ENCODE assay signal across 31 cellular contexts in the genomic region with DNA sequence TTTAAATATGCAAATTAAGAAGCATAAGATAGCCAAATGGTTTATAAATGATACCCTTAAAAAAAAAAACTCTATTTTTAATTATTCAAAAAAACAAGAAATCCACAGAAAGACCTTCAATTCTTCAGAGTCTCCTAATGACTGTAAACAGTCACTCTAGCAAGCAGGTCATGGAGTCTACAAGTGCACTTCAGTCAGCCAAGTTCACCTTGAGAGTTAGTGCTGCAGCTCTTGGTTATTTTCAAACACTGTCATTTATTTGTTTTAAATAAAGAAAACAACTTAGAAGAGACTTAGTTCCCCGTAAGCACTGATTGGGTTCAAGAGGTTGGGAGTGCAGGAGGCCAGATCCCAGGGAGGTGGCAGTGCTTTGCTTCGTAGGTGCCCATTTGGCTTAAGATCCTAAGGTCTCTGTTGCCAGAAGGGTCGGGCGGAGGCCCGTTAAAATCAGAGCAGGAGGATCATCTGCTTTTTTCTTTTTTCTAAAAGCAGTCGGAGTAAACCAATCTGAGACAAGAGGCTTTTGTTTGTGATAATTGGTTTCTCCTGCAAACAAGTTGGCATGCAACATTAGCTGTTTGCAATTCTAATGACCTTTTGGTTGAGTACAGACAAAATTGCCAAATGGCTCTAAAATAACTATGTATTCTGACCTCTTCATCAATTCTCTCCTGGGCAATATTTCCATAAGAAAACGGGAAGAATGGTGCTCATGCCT.
DNase-seq lines count a peak whose midpoint lies in the region; ATAC-seq, FAIRE-seq and TF ChIP-seq lines count a peak whose summit lies in the region.
"Had no signal": no experiment of that assay in that cellular context is flagged by ENCODE, and none has a peak within 500 bp of the region (broad histone marks: within the 10 kb centered on the region; RNA-seq: fewer than 3 reads in every experiment).

No MANE protein-coding gene starts in this region.

- TF ChIP-seq CTCF in brain (conservative IDR thresholded peaks at IDR 0.05): no peak
- no peak for TF ChIP-seq CTCF in lower lobe of right lung (IDR thresholded peaks at IDR 0.05)
- TF ChIP-seq CTCF in upper lobe of right lung (IDR thresholded peaks at IDR 0.05): no peak

- peaks cover 12% of the 10 kb centered on the region for H3K4me1 Mint-ChIP-seq in brain
- H3K4me1 Mint-ChIP-seq: mesothelial cell of epicardium, naive B cell, T-helper 17 cell had no signal

- intact Hi-C loops in lower lobe of right lung (cut with DNase I) (no loop called here), upper lobe of right lung (cut with DNase I) (no loop called here)

- H3K36me3 ChIP-seq in lower lobe of right lung: no peaks in the 10 kb centered on the region
- no peaks in the 10 kb centered on the region for H3K36me3 ChIP-seq in upper lobe of right lung
- H3K36me3 ChIP-seq: neutrophil, right lobe of liver had no signal

- peak overlapping the region in 1 of 5 experiments; percentile 7 for H3K4me3 Mint-ChIP-seq in brain
- H3K4me3 Mint-ChIP-seq: activated CD4-positive, alpha-beta memory T cell treated with anti-CD3 and anti-CD28 coated beads for 36 hours; mesothelial cell of epicardium; naive B cell; T-helper 17 cell had no signal

- H3K27ac ChIP-seq in lower lobe of right lung (no peak overlapping the region), upper lobe of right lung (no peak overlapping the region)
- H3K27ac ChIP-seq: C4-2B, neutrophil, right lobe of liver had no signal

- ATAC-seq in lower lobe of right lung (peak; percentile 34 to 54), upper lobe of right lung (peak; percentile 48)
- ATAC-seq: Panc1, right lobe of liver, T-helper 17 cell had no signal

- H3K36me3 Mint-ChIP-seq in brain: no peaks in the 10 kb centered on the region
- H3K36me3 Mint-ChIP-seq: activated CD4-positive, alpha-beta memory T cell treated with anti-CD3 and anti-CD28 coated beads for 36 hours; mesothelial cell of epicardium; naive B cell had no signal

- DNase-seq in NCI-H748 (lab: John Stamatoyannopoulos, UW; ENCODE audit: unreplicated experiment) (peak; percentile 53), NCI-H748 treated with DMSO at 0.1 percent for 48 hours (lab: John Stamatoyannopoulos, UW) (no peak), lower lobe of right lung (no peak), upper lobe of right lung (no peak), NCI-H187 (lab: John Stamatoyannopoulos, UW) (no peak), HTR-8/SVneo (ENCODE audit: insufficient read length, low spot score) (no peak)
- no peak for DNase-seq in stimulated activated CD4-positive, alpha-beta T cell treated with anti-CD3 and anti-CD28 coated beads, Interleukin-2, amount 100 ng/mL, for 48 hours
- DNase-seq: 8988T; activated CD4-positive, alpha-beta memory T cell treated with anti-CD3 and anti-CD28 coated beads for 36 hours; activated CD4-positive, alpha-beta T cell treated with anti-CD3 and anti-CD28 coated beads for 1 hour; activated naive CD4-positive, alpha-beta T cell; central memory CD4-positive, alpha-beta T cell; COR-L47; cortex of kidney; KG1; MM.1S; naive B cell; NCI-H1417 treated with DMSO at 0.1 percent for 48 hours; NCI-H2081 treated with DMSO at 0.1 percent for 48 hours; NCI-H510A; right lobe of liver; SHP77; stimulated activated CD4-positive, alpha-beta T cell treated with anti-CD3 and anti-CD28 coated beads, Interleukin-4, amount 100 ng/mL, for 1 hour; T-helper 17 cell had no signal

- H3K4me3 ChIP-seq in lower lobe of right lung (no peak overlapping the region), upper lobe of right lung (no peak overlapping the region)
- H3K4me3 ChIP-seq: right lobe of liver had no signal

- FAIRE-seq in HTR-8/SVneo (lab: Jason Lieb, UNC): no peak
- FAIRE-seq: G401.6, keratinocyte had no signal

- H3K4me1 ChIP-seq in lower lobe of right lung (peaks cover 13% of the 10 kb centered on the region), upper lobe of right lung (no peaks in the 10 kb centered on the region)
- H3K4me1 ChIP-seq: right lobe of liver had no signal

- no peaks in the 10 kb centered on the region for H3K27me3 ChIP-seq in lower lobe of right lung (ENCODE audit: low read depth)
- no peaks in the 10 kb centered on the region for H3K27me3 ChIP-seq in upper lobe of right lung
- H3K27me3 ChIP-seq: neutrophil, right lobe of liver had no signal

- peaks cover 3% of the 10 kb centered on the region for H3K27me3 Mint-ChIP-seq in brain

- peaks cover 4 to 27% (median 5%) of the 10 kb centered on the region in 5 experiments for H3K9me3 Mint-ChIP-seq in brain

- peak overlapping the region in 3 of 5 experiments; percentile 18 to 54 (median 27) for H3K27ac Mint-ChIP-seq in brain
- H3K27ac Mint-ChIP-seq: activated CD4-positive, alpha-beta memory T cell treated with anti-CD3 and anti-CD28 coated beads for 36 hours; mesothelial cell of epicardium; naive B cell; T-helper 17 cell had no signal

- no peaks in the 10 kb centered on the region for H3K9me3 ChIP-seq in lower lobe of right lung
- H3K9me3 ChIP-seq in upper lobe of right lung: no peaks in the 10 kb centered on the region
- H3K9me3 ChIP-seq: neutrophil, right lobe of liver had no signal
